In genomic region chrX:51853251-51853650, GRCh38 we compare ENCODE assay signal across 26 cellular contexts.
"Had no signal": no experiment of that assay in that cellular context is flagged by ENCODE, and none has a peak within 500 bp of the region (broad histone marks: within the 10 kb centered on the region; RNA-seq: fewer than 3 reads in every experiment).

No MANE protein-coding gene starts in this region.

- H3K4me3 Mint-ChIP-seq: activated T-cell treated with anti-CD3 and anti-CD28 coated beads, Interleukin-2, amount 50 U/mL, for 72 hours; effector memory CD8-positive, alpha-beta T cell; stimulated activated naive CD8-positive, alpha-beta T cell treated with anti-CD3 and anti-CD28 coated beads, Interleukin-15, Interleukin-2, amounts not matched to agents 100 ng/mL and 50 ng/mL, for 24 hours; T-cell had no signal

- H3K27me3 ChIP-seq: cardiac muscle cell, left lung, ovary, right lobe of liver, suprapubic skin, vagina had no signal

- H3K4me3 ChIP-seq: adrenal gland, cardiac muscle cell, left lung, ovary, psoas muscle, right lobe of liver, suprapubic skin, vagina had no signal

- H3K27ac ChIP-seq: adrenal gland, cardiac muscle cell, left lung, ovary, psoas muscle, right lobe of liver, suprapubic skin, vagina had no signal

- H3K9me3 ChIP-seq: adrenal gland, ovary, suprapubic skin, vagina had no signal

- H3K27ac Mint-ChIP-seq: activated naive CD4-positive, alpha-beta T cell treated with anti-CD3 and anti-CD28 coated beads, Interleukin-2, amount 50 U/mL, for 72 hours; activated T-cell treated with anti-CD3 and anti-CD28 coated beads, Interleukin-2, amount 50 U/mL, for 72 hours; effector memory CD8-positive, alpha-beta T cell; stimulated activated naive CD8-positive, alpha-beta T cell treated with anti-CD3 and anti-CD28 coated beads, Interleukin-15, Interleukin-2, amounts not matched to agents 100 ng/mL and 50 ng/mL, for 24 hours; T-cell had no signal

- DNase-seq: activated CD4-positive, alpha-beta T cell treated with anti-CD3 and anti-CD28 coated beads, Interleukin-2, amount 50 U/mL, for 1 hour; activated CD4-positive, CD25-positive, alpha-beta regulatory T cell treated with anti-CD3 and anti-CD28 coated beads, Interleukin-2, amount 50 U/mL, for 72 hours; activated CD8-positive, alpha-beta memory T cell treated with anti-CD3 and anti-CD28 coated beads for 24 hours; activated CD8-positive, alpha-beta memory T cell treated with anti-CD3 and anti-CD28 coated beads, Interleukin-2, amount 50 U/mL, for 48 hours; activated effector memory CD4-positive, alpha-beta T cell treated with anti-CD3 and anti-CD28 coated beads, Interleukin-2, amount 50 U/mL, for 16 hours; activated T-cell treated with anti-CD3 and anti-CD28 coated beads, Interleukin-2, amount 50 U/mL, for 72 hours; adrenal gland; dermis blood vessel endothelial cell; effector memory CD8-positive, alpha-beta T cell; foreskin fibroblast; left lung; mammary epithelial cell; ovary; psoas muscle; right lobe of liver; small intestine; stimulated activated CD4-positive, alpha-beta T cell treated with anti-CD3 and anti-CD28 coated beads, Interleukin-15, amount 100 ng/mL, for 24 hours; stimulated activated CD4-positive, alpha-beta T cell treated with anti-CD3 and anti-CD28 coated beads, Interleukin-2, amount 100 ng/mL, for 48 hours; T-cell; T1000; trophoblast cell had no signal

- H3K4me1 ChIP-seq: adrenal gland, left lung, psoas muscle, right lobe of liver, suprapubic skin, vagina had no signal

- H3K27me3 Mint-ChIP-seq: effector memory CD8-positive, alpha-beta T cell; stimulated activated naive CD8-positive, alpha-beta T cell treated with anti-CD3 and anti-CD28 coated beads, Interleukin-15, Interleukin-2, amounts not matched to agents 100 ng/mL and 50 ng/mL, for 24 hours; T-cell had no signal

- H3K36me3 ChIP-seq: adrenal gland, cardiac muscle cell, left lung, ovary, suprapubic skin, vagina had no signal
